Comparison of ENCODE assay signal across 11 cellular contexts in genomic region chr18:35495821-35496368, GRCh38. TPM values are rescaled to one million over a fixed set of nuclear protein-coding genes. Genes with fewer than 3 reads are reported as not detected.
DNase-seq lines count a peak whose midpoint lies in the region; ATAC-seq, FAIRE-seq and TF ChIP-seq lines count a peak whose summit lies in the region.
"Had no signal": no experiment of that assay in that cellular context is flagged by ENCODE, and none has a peak within 500 bp of the region (broad histone marks: within the 10 kb centered on the region; RNA-seq: fewer than 3 reads in every experiment).

No MANE protein-coding gene starts in this region.

- H3K27ac Mint-ChIP-seq in osteocyte (ENCODE audit: unreplicated experiment): peak overlapping the region; percentile 100
- peak overlapping the region in 2 of 7 donors; percentile 19 to 55 for H3K27ac Mint-ChIP-seq in CD14-positive monocyte

- H3K27me3 Mint-ChIP-seq in osteocyte (ENCODE audit: unreplicated experiment): no peaks in the 10 kb centered on the region
- H3K27me3 Mint-ChIP-seq in CD14-positive monocyte (ENCODE audit: low read depth in 3 of 3): peaks cover 0 to 7% (median 3%) of the 10 kb centered on the region in 3 donors

- POLR2A ChIA-PET in OCI-LY7 (lab: Charles Lee): interaction anchor here (0.8 to 1.2 kb wide), 3 partner anchors 83 to 151 kb away, joined by 3 to 4 read pairs (median 4); partner anchors contain the start of gene ZNF24
- POLR2A ChIA-PET in endothelial cell of umbilical vein (lab: Charles Lee): no interaction called here

- H3K79me2 ChIP-seq in DND-41 (ENCODE audit: insufficient read depth, low read length): peaks cover 10% of the 10 kb centered on the region
- no peaks in the 10 kb centered on the region for H3K79me2 ChIP-seq in OCI-LY7 (ENCODE audit: insufficient read depth, low read depth, low read length)
- H3K79me2 ChIP-seq in endothelial cell of umbilical vein (ENCODE audit: control insufficient read depth, insufficient read depth, low read length): peaks cover 49% of the 10 kb centered on the region

- no peak for ATAC-seq in DND-41 (ENCODE audit: insufficient read depth, low read depth)

- H3K4me1 Mint-ChIP-seq in osteocyte (ENCODE audit: unreplicated experiment): peaks cover 69% of the 10 kb centered on the region
- H3K4me1 Mint-ChIP-seq in CD14-positive monocyte: peaks cover 55% of the 10 kb centered on the region

- TF ChIP-seq CTCF in DND-41 (IDR thresholded peaks at IDR 0.05; ENCODE audit: borderline replicate concordance, extremely low read depth, low read length, poor library complexity, severe bottlenecking): no peak
- no peak for TF ChIP-seq CTCF in OCI-LY7 (conservative IDR thresholded peaks at IDR 0.05; ENCODE audit: low read length)
- TF ChIP-seq CTCF in endothelial cell of umbilical vein (IDR thresholded peaks at IDR 0.05; ENCODE audit: extremely low read depth in 1 of 2, insufficient read depth in 1 of 2, low read depth in 1 of 2, low read length in 2 of 2): no peak
- TF ChIP-seq CTCF in osteocyte (IDR thresholded peaks at IDR 0.05): no peak
- TF ChIP-seq CTCF in CD14-positive monocyte (IDR thresholded peaks at IDR 0.05): no peak

- H3K9me3 ChIP-seq in DND-41 (ENCODE audit: insufficient read depth, low read length, severe bottlenecking) (no peaks in the 10 kb centered on the region), OCI-LY7 (ENCODE audit: low read length) (no peaks in the 10 kb centered on the region), endothelial cell of umbilical vein (replicated peaks; ENCODE audit: control insufficient read depth, insufficient read depth, low read length) (no peaks in the 10 kb centered on the region)
- H3K9me3 ChIP-seq: neutrophil had no signal

- H4K20me1 ChIP-seq in DND-41 (ENCODE audit: insufficient read depth, low read length) (no peaks in the 10 kb centered on the region), OCI-LY7 (ENCODE audit: insufficient read depth, low read length) (no peaks in the 10 kb centered on the region), endothelial cell of umbilical vein (replicated peaks; ENCODE audit: control insufficient read depth, extremely low read depth, insufficient read depth, low read length) (no peaks in the 10 kb centered on the region)

- H3K9me2 ChIP-seq in OCI-LY7 (ENCODE audit: insufficient read depth, low read length): no peaks in the 10 kb centered on the region

- no peak for TF ChIP-seq POLR2A in endothelial cell of umbilical vein (IDR thresholded peaks at IDR 0.05; ENCODE audit: low read depth, low read length)

- DNase-seq in DND-41 (no peak), OCI-LY7 (ENCODE audit: low spot score) (no peak), endothelial cell of umbilical vein (ENCODE audit: low read depth, low spot score) (no peak), osteocyte (ENCODE audit: extremely low spot score, unreplicated experiment) (no peak), NCI-H2196 (lab: John Stamatoyannopoulos, UW; ENCODE audit: unreplicated experiment) (no peak), CD14-positive monocyte (ENCODE audit: low spot score) (no peak), DMS79 treated with DMSO at 0.1 percent for 48 hours (lab: John Stamatoyannopoulos, UW) (no peak)
- DNase-seq: activated effector memory CD4-positive, alpha-beta T cell treated with anti-CD3 and anti-CD28 coated beads, Interleukin-2, amount 50 U/mL, for 16 hours; effector memory CD4-positive, alpha-beta T cell; NCI-H1105 had no signal

- no peaks in the 10 kb centered on the region for H3K36me3 Mint-ChIP-seq in osteocyte (ENCODE audit: unreplicated experiment)
- peaks cover 5 to 8% of the 10 kb centered on the region in 2 donors for H3K36me3 Mint-ChIP-seq in CD14-positive monocyte

- H3K27me3 ChIP-seq in DND-41 (ENCODE audit: insufficient read depth, low read length, poor library complexity): no peaks in the 10 kb centered on the region
- H3K27me3 ChIP-seq in endothelial cell of umbilical vein (ENCODE audit: control insufficient read depth in 2 of 2, insufficient read depth in 2 of 2, low read length in 2 of 2): no peaks in the 10 kb centered on the region
- H3K27me3 ChIP-seq: neutrophil had no signal

- H3K4me3 ChIP-seq in DND-41 (ENCODE audit: low read depth in 1 of 2, low read length in 2 of 2) (0 out of 4 replicates have a peak overlapping the region, but pooled peaks of 1 of the 2 experiments have one; percentile 63), OCI-LY7 (ENCODE audit: low read depth, low read length, poor library complexity, severe bottlenecking) (no peak overlapping the region), endothelial cell of umbilical vein (replicated peaks in 1 of 3; ENCODE audit: insufficient read depth in 1 of 3, low read depth in 1 of 3, low read length in 3 of 3) (peak overlapping the region in 1 of 3 experiments; percentile 89)

- peaks cover 26% of the 10 kb centered on the region for H3K4me1 ChIP-seq in DND-41 (ENCODE audit: insufficient read depth, low read length)
- H3K4me1 ChIP-seq in OCI-LY7 (ENCODE audit: insufficient read depth, low read length, poor library complexity, severe bottlenecking): peaks cover 11% of the 10 kb centered on the region
- peaks cover 35% of the 10 kb centered on the region for H3K4me1 ChIP-seq in endothelial cell of umbilical vein (ENCODE audit: control insufficient read depth, extremely low read depth, insufficient read depth, low read length)

- H3K4me3 Mint-ChIP-seq in osteocyte (ENCODE audit: unreplicated experiment) (peak overlapping the region; percentile 98), CD14-positive monocyte (no peak overlapping the region)

- dilution Hi-C loops in endothelial cell of umbilical vein (cut with MboI; ENCODE audit: extremely low pct_ligation_motif_present, low sequenced_read_pairs): no loop called here

- H3K4me2 ChIP-seq in DND-41 (ENCODE audit: insufficient read depth, low read length): peak overlapping the region; percentile 65; the same call in 1 of the 2 replicates
- peak overlapping the region; percentile 93; the same call in 1 of the 2 replicates for H3K4me2 ChIP-seq in OCI-LY7 (ENCODE audit: low read length)
- H3K4me2 ChIP-seq in endothelial cell of umbilical vein (ENCODE audit: insufficient read depth, low read length): peak overlapping the region; percentile 100

- no peak overlapping the region for H3K27ac ChIP-seq in DND-41 (ENCODE audit: low read length)
- H3K27ac ChIP-seq in OCI-LY7 (ENCODE audit: low read depth, low read length, poor library complexity, severe bottlenecking): no peak overlapping the region
- no peak overlapping the region for H3K27ac ChIP-seq in endothelial cell of umbilical vein (ENCODE audit: insufficient read depth, low read depth, low read length)

- H3K36me3 ChIP-seq in DND-41 (ENCODE audit: insufficient read depth, low read length): no peaks in the 10 kb centered on the region
- H3K36me3 ChIP-seq in OCI-LY7 (ENCODE audit: insufficient read depth, low read length): no peaks in the 10 kb centered on the region
- no peaks in the 10 kb centered on the region for H3K36me3 ChIP-seq in endothelial cell of umbilical vein (ENCODE audit: control insufficient read depth in 2 of 2, extremely low read depth in 1 of 2, insufficient read depth in 2 of 2, low read length in 2 of 2)
- H3K36me3 ChIP-seq: neutrophil had no signal

- H2AFZ ChIP-seq in DND-41 (ENCODE audit: low read depth, low read length): no peak overlapping the region
- H2AFZ ChIP-seq in OCI-LY7 (ENCODE audit: low read length): no peak overlapping the region
- H2AFZ ChIP-seq in endothelial cell of umbilical vein (ENCODE audit: low read depth, low read length): no peak overlapping the region

- CTCF ChIA-PET in OCI-LY7 (lab: Charles Lee; ENCODE audit: unreplicated experiment): no interaction called here
- CTCF ChIA-PET in endothelial cell of umbilical vein (lab: Charles Lee): interaction anchor here (2.1 kb wide), 1 partner anchor 109 kb away, joined by 7 read pairs; no protein-coding TSS in a partner anchor

- FAIRE-seq in endothelial cell of umbilical vein (lab: Jason Lieb, UNC): peak; percentile 15

- H3K9me3 Mint-ChIP-seq in osteocyte (ENCODE audit: unreplicated experiment) (peaks cover 3% of the 10 kb centered on the region), CD14-positive monocyte (no peaks in the 10 kb centered on the region)

- intact Hi-C loops in OCI-LY7 (cut with micrococcal nuclease; ENCODE audit: unreplicated experiment): loop anchor here (5.0 kb wide), 1 partner anchor 89 kb away; no protein-coding TSS in a partner anchor
- intact Hi-C loops in endothelial cell of umbilical vein (cut with micrococcal nuclease): loop anchor here (2.0 to 10.0 kb wide), 3 partner anchors 17 to 264 kb away; no protein-coding TSS in a partner anchor
- intact Hi-C loops in CD14-positive monocyte (cut with micrococcal nuclease): loop anchor here (5.0 to 10.0 kb wide), 5 partner anchors 86 to 251 kb away; partner anchors contain the start of genes GALNT1 (in 1 of the 2), ZNF24 (in 1 of the 2) and ZNF397 (in 1 of the 2)

- BruUV-seq in OCI-LY7 (replicated peaks; lab: Mats Ljungman, UMichigan) (no TSS peak), endothelial cell of umbilical vein (replicated peaks; lab: Mats Ljungman, UMichigan) (no TSS peak)

- no peaks in the 10 kb centered on the region for H3K9me1 ChIP-seq in endothelial cell of umbilical vein (replicated peaks; ENCODE audit: control insufficient read depth, extremely low read depth, insufficient read depth, low read length)

- H3K9ac ChIP-seq in DND-41 (ENCODE audit: low read depth, low read length) (no peak overlapping the region), endothelial cell of umbilical vein (replicated peaks; ENCODE audit: extremely low read depth, insufficient read depth, low read length) (no peak overlapping the region)

TF ChIP-seq in endothelial cell of umbilical vein, 7 proteins besides CTCF, POLR2A, EP300 and RAD21:
- TF ChIP-seq MAX (IDR thresholded peaks at IDR 0.05; ENCODE audit: insufficient read depth, insufficient read length): no peak
- TF ChIP-seq JUN (IDR thresholded peaks at IDR 0.05; ENCODE audit: borderline replicate concordance, insufficient read depth, insufficient read length, low read depth): no peak

RNA-seq across cellular contexts. Expression of gene INO80C, which starts 1.9 kb away (rescaled TPM):
- total RNA-seq in OCI-LY7 (2014; rRNA removed; shearing (Covaris generic)): 5.9 and 13.1 TPM in 2 replicates
- total RNA-seq in OCI-LY7 (2022): 9.5 and 10.3 TPM in 2 replicates
- 51.4 and 56.0 TPM in 2 replicates for total RNA-seq in endothelial cell of umbilical vein
- 41.4 and 43.4 TPM in 2 replicates for polyA plus RNA-seq in endothelial cell of umbilical vein
- polyA plus RNA-seq in endothelial cell of umbilical vein (2011; cell fraction: cytosol; rRNA removed): 60.6 and 66.8 TPM in 2 replicates
- polyA plus RNA-seq in endothelial cell of umbilical vein (2011; cell fraction: nucleus; rRNA removed): 68.8 and 69.0 TPM in 2 replicates
- 29.5 and 34.4 TPM in 2 replicates for polyA plus RNA-seq in endothelial cell of umbilical vein (2012)
- polyA minus RNA-seq in endothelial cell of umbilical vein: 16.2 and 20.7 TPM in 2 replicates
- polyA minus RNA-seq in endothelial cell of umbilical vein (2011; cell fraction: cytosol; rRNA and poly(A)+ RNA removed): 10.4 TPM
- 30.5 and 36.4 TPM in 2 replicates for polyA minus RNA-seq in endothelial cell of umbilical vein (2011; cell fraction: nucleus; rRNA and poly(A)+ RNA removed)
- total RNA-seq in osteocyte: 27.1 and 30.2 TPM in 2 replicates
- polyA plus RNA-seq in CD14-positive monocyte: 10 to 100 TPM; 17.7 to 22.3 TPM
